Comparison of ENCODE assay signal across 26 cellular contexts in genomic region chr9:137631608-137632431, GRCh38. TPM values are rescaled to one million over a fixed set of nuclear protein-coding genes. Genes with fewer than 3 reads are reported as not detected.
DNase-seq lines count a peak whose midpoint lies in the region; FAIRE-seq and TF ChIP-seq lines count a peak whose summit lies in the region.
"Had no signal": no experiment of that assay in that cellular context is flagged by ENCODE, and none has a peak within 500 bp of the region (broad histone marks: within the 10 kb centered on the region; RNA-seq: fewer than 3 reads in every experiment).

No MANE protein-coding gene starts in this region.

- H3K4me3 ChIP-seq in OCI-LY7 (ENCODE audit: low read depth, low read length, poor library complexity, severe bottlenecking) (peak overlapping the region; percentile 49), small intestine (ENCODE audit: low read depth in 1 of 2, low read length in 2 of 2) (no peak overlapping the region)
- H3K4me3 ChIP-seq: esophagus muscularis mucosa, gastrocnemius medialis, lung, right atrium auricular region, SJSA1 had no signal

- H3K4me2 ChIP-seq in OCI-LY7 (ENCODE audit: low read length), result peak overlapping the region; percentile 77

- H3K79me2 ChIP-seq in OCI-LY7 (ENCODE audit: insufficient read depth, low read depth, low read length), result peaks cover 100% of the 10 kb centered on the region

- H3K36me3 Mint-ChIP-seq in endothelial cell (ENCODE audit: low read depth, unreplicated experiment), result no peaks in the 10 kb centered on the region

- no peaks in the 10 kb centered on the region for H3K9me3 Mint-ChIP-seq in endothelial cell (ENCODE audit: unreplicated experiment)
- H3K9me3 Mint-ChIP-seq: activated CD4-positive, alpha-beta T cell treated with anti-CD3 and anti-CD28 coated beads, Interleukin-2, amount 10 ng/mL, durations not matched to agents 7 days and 5 days; activated naive CD8-positive, alpha-beta T cell treated with anti-CD3 and anti-CD28 coated beads, Interleukin-2, amount 10 ng/mL, durations not matched to agents 7 days and 5 days; activated T-helper 2 cell treated with anti-CD3 and anti-CD28 coated beads, Interferon-gamma antibody, Interleukin-2, Interleukin-4, amounts not matched to agents 10 μg/mL and 5 μg/mL and 100 μg/mL, durations not matched to agents 14 hours and 24 hours and 36 hours had no signal

- CTCF ChIA-PET in OCI-LY7 (lab: Charles Lee; ENCODE audit: unreplicated experiment), result no interaction called here

- peaks cover 5% of the 10 kb centered on the region; the same call in 1 of the 2 replicates for H4K20me1 ChIP-seq in OCI-LY7 (ENCODE audit: insufficient read depth, low read length)

- no peak overlapping the region for H3K4me3 Mint-ChIP-seq in endothelial cell (ENCODE audit: unreplicated experiment)
- H3K4me3 Mint-ChIP-seq: activated CD4-positive, alpha-beta T cell treated with anti-CD3 and anti-CD28 coated beads, Interleukin-2, amount 10 ng/mL, durations not matched to agents 7 days and 5 days; activated naive CD8-positive, alpha-beta T cell treated with anti-CD3 and anti-CD28 coated beads, Interleukin-2, amount 10 ng/mL, durations not matched to agents 7 days and 5 days; T-helper 17 cell had no signal

- H3K9me3 ChIP-seq in OCI-LY7 (ENCODE audit: low read length) (no peaks in the 10 kb centered on the region), small intestine (ENCODE audit: control insufficient read depth, low read depth) (no peaks in the 10 kb centered on the region)
- H3K9me3 ChIP-seq: esophagus muscularis mucosa, gastrocnemius medialis, right atrium auricular region, SJSA1 had no signal

- H2AFZ ChIP-seq in OCI-LY7 (ENCODE audit: low read length), result no peak overlapping the region

- peaks cover 1% of the 10 kb centered on the region for H3K27me3 Mint-ChIP-seq in endothelial cell (ENCODE audit: unreplicated experiment)
- H3K27me3 Mint-ChIP-seq: activated CD4-positive, alpha-beta T cell treated with anti-CD3 and anti-CD28 coated beads, Interleukin-2, amount 10 ng/mL, durations not matched to agents 7 days and 5 days; activated naive CD8-positive, alpha-beta T cell treated with anti-CD3 and anti-CD28 coated beads, Interleukin-2, amount 10 ng/mL, durations not matched to agents 7 days and 5 days; T-helper 17 cell had no signal

- H3K27ac Mint-ChIP-seq in endothelial cell (ENCODE audit: unreplicated experiment), result peak overlapping the region; percentile 95
- H3K27ac Mint-ChIP-seq: activated CD4-positive, alpha-beta T cell treated with anti-CD3 and anti-CD28 coated beads, Interleukin-2, amount 10 ng/mL, durations not matched to agents 7 days and 5 days; activated naive CD8-positive, alpha-beta T cell treated with anti-CD3 and anti-CD28 coated beads, Interleukin-2, amount 10 ng/mL, durations not matched to agents 7 days and 5 days had no signal

- POLR2A ChIA-PET in OCI-LY7 (lab: Charles Lee), result interaction anchor here (1.2 kb wide), 1 partner anchor 39 kb away, joined by 4 read pairs; no protein-coding TSS in a partner anchor

- H3K9me2 ChIP-seq in OCI-LY7 (ENCODE audit: insufficient read depth, low read length), result no peaks in the 10 kb centered on the region

- peak; percentile 15 for DNase-seq in NOMO-1 treated with DMSO at 0.1 percent for 48 hours (lab: John Stamatoyannopoulos, UW; ENCODE audit: unreplicated experiment)
- no peak for DNase-seq in NOMO-1 (lab: John Stamatoyannopoulos, UW; ENCODE audit: unreplicated experiment in 2 of 2)
- DNase-seq in OCI-LY7 (ENCODE audit: low spot score), result peak; percentile 63
- DNase-seq in endothelial cell (ENCODE audit: low spot score), result no peak
- peak; percentile 42 for DNase-seq in putamen (ENCODE audit: low spot score)
- DNase-seq in small intestine, result no peak
- no peak for DNase-seq in dedifferentiated amniotic fluid mesenchymal stem cell (ENCODE audit: extremely low spot score)
- DNase-seq in activated CD4-positive, alpha-beta T cell treated with anti-CD3 and anti-CD28 coated beads, Interleukin-2, amount 50 U/mL, for 48 hours, result no peak
- DNase-seq: 8988T; activated CD4-positive, alpha-beta T cell treated with anti-CD3 and anti-CD28 coated beads, Interleukin-2, amount 10 ng/mL, durations not matched to agents 7 days and 5 days; activated CD8-positive, alpha-beta memory T cell treated with anti-CD3 and anti-CD28 coated beads, Interleukin-2, amount 50 U/mL, for 4 hours; activated naive CD8-positive, alpha-beta T cell treated with anti-CD3 and anti-CD28 coated beads, Interleukin-2, amount 10 ng/mL, durations not matched to agents 7 days and 5 days; AML-193; effector CD4-positive, alpha-beta T cell; gastrocnemius medialis; MM.1S; NCI-H2171 treated with DMSO at 0.1 percent for 48 hours; T-helper 17 cell; trophoblast cell had no signal

- H3K27ac ChIP-seq in OCI-LY7 (ENCODE audit: low read depth, low read length, poor library complexity, severe bottlenecking), result peak overlapping the region; percentile 66
- H3K27ac ChIP-seq in small intestine (ENCODE audit: low read depth in 1 of 2, low read length in 1 of 2), result no peak overlapping the region
- H3K27ac ChIP-seq: SJSA1 had no signal

- intact Hi-C loops in OCI-LY7 (cut with micrococcal nuclease; ENCODE audit: unreplicated experiment), result loop anchor here (2.0 kb wide), 1 partner anchor 19 kb away; no protein-coding TSS in a partner anchor

- FAIRE-seq in small intestine (lab: Jason Lieb, UNC), result no peak
- FAIRE-seq: H54, keratinocyte had no signal

- TF ChIP-seq CTCF in OCI-LY7 (conservative IDR thresholded peaks at IDR 0.05; ENCODE audit: low read length) (no peak), endothelial cell (IDR thresholded peaks at IDR 0.05; ENCODE audit: unreplicated experiment) (no peak)

- peaks cover 83% of the 10 kb centered on the region for H3K4me1 ChIP-seq in OCI-LY7 (ENCODE audit: insufficient read depth, low read length, poor library complexity, severe bottlenecking)
- H3K4me1 ChIP-seq in small intestine (ENCODE audit: control insufficient read depth in 2 of 2, insufficient read depth in 1 of 2, low read depth in 1 of 2, low read length in 1 of 2), result peaks cover 0 to 6% of the 10 kb centered on the region in 2 donors
- H3K4me1 ChIP-seq: SJSA1 had no signal

- WGBS in small intestine, 3 donors, result 86 to 89% (median 88%) methylated on average over 16 of the region's 16 CpGs

- H3K36me3 ChIP-seq in OCI-LY7 (ENCODE audit: insufficient read depth, low read length), result peaks cover 30% of the 10 kb centered on the region
- no peaks in the 10 kb centered on the region for H3K36me3 ChIP-seq in small intestine (ENCODE audit: control insufficient read depth in 2 of 2, insufficient read depth in 2 of 2, low read length in 2 of 2)
- H3K36me3 ChIP-seq: esophagus muscularis mucosa, gastrocnemius medialis, right atrium auricular region, SJSA1 had no signal

- H3K4me1 Mint-ChIP-seq in endothelial cell (ENCODE audit: unreplicated experiment), result peaks cover 36% of the 10 kb centered on the region

- H3K27me3 ChIP-seq in small intestine (ENCODE audit: control insufficient read depth in 2 of 2, insufficient read depth in 2 of 2, low read length in 2 of 2), result no peaks in the 10 kb centered on the region
- H3K27me3 ChIP-seq: esophagus muscularis mucosa, gastrocnemius medialis, right atrium auricular region, SJSA1 had no signal

- no TSS peak for BruUV-seq in OCI-LY7 (replicated peaks; lab: Mats Ljungman, UMichigan)

RNA-seq across cellular contexts. Expression of gene EHMT1, which starts 13.0 kb away (rescaled TPM):
- 143 and 145 TPM in 2 replicates for total RNA-seq in OCI-LY7 (2014; rRNA removed; shearing (Covaris generic))
- total RNA-seq in OCI-LY7 (2022) (291 and 295 TPM in 2 replicates), endothelial cell (ENCODE audit: unreplicated experiment) (120 TPM)
- polyA plus RNA-seq in small intestine, result 10 to 100 TPM; 37.0 to 53.9 (median 41.1) TPM

RNA-seq across cellular contexts. Expression of gene ARRDC1, which starts 26.3 kb away (rescaled TPM):
- 47.0 and 70.3 TPM in 2 replicates for total RNA-seq in OCI-LY7 (2014; rRNA removed; shearing (Covaris generic))
- total RNA-seq in OCI-LY7 (2022) (59.6 and 64.6 TPM in 2 replicates), endothelial cell (ENCODE audit: unreplicated experiment) (20.3 TPM)
- polyA plus RNA-seq in small intestine, result 100 to 1,000 TPM in 2 of 3 donors, 10 to 100 TPM in 1; 68.1 to 236 (median 179) TPM

RNA-seq across cellular contexts. Expression of gene ZMYND19, which starts 41.5 kb away (rescaled TPM):
- total RNA-seq in OCI-LY7 (2014; rRNA removed; shearing (Covaris generic)), result 48.4 and 48.5 TPM in 2 replicates
- total RNA-seq in OCI-LY7 (2022) (62.2 and 65.8 TPM in 2 replicates), endothelial cell (ENCODE audit: unreplicated experiment) (25.6 TPM)
- polyA plus RNA-seq in small intestine, result 10 to 100 TPM; 14.1 to 17.7 (median 16.4) TPM

RNA-seq across cellular contexts. Expression of gene DPH7, which starts 53.1 kb away (rescaled TPM):
- 71.7 and 72.9 TPM in 2 replicates for total RNA-seq in OCI-LY7 (2014; rRNA removed; shearing (Covaris generic))
- 88.2 and 95.6 TPM in 2 replicates for total RNA-seq in OCI-LY7 (2022)
- 32.2 TPM for total RNA-seq in endothelial cell (ENCODE audit: unreplicated experiment)
- polyA plus RNA-seq in small intestine, result 10 to 100 TPM; 22.5 to 36.7 (median 32.2) TPM

Comparison
In these comparisons a context has a peak if more than half of its experiments do, and no peak if none do; other contexts are left out.
1. DNase-seq: peak in NOMO-1 treated with DMSO at 0.1 percent for 48 hours (single experiment), OCI-LY7 (single experiment) and putamen (single experiment); none in NOMO-1 (0 of 2), endothelial cell (single experiment), small intestine (single experiment), dedifferentiated amniotic fluid mesenchymal stem cell (single experiment) and activated CD4-positive, alpha-beta T cell treated with anti-CD3 and anti-CD28 coated beads, Interleukin-2, amount 50 U/mL, for 48 hours (0 of 2).